ENCODE assay signal across 8 cellular contexts in genomic region chr16:83952940-83953795, GRCh38. TPM values are rescaled to one million over a fixed set of nuclear protein-coding genes. Genes with fewer than 3 reads are reported as not detected.
A peak's percentile ranks its signal among the peaks of the same experiment; 100 is the strongest.
DNase-seq lines count a peak whose midpoint lies in the region; ATAC-seq and TF ChIP-seq lines count a peak whose summit lies in the region.

TSS of gene OSGIN1 (plus strand) at chr16:83953240. CDS start at chr16:83957672, 4,432 bp downstream.

- H3K27ac ChIP-seq in fibroblast of lung (ENCODE audit: insufficient read depth, low read length): peak within 1 kb of the TSS; percentile 85
- H3K27ac ChIP-seq in naive thymus-derived CD4-positive, alpha-beta T cell (ENCODE audit: low read depth, low read length): no peak within 1 kb of the TSS

- peaks cover 4% of the 10 kb centered on the region for H3K79me2 ChIP-seq in fibroblast of lung (ENCODE audit: control insufficient read depth, insufficient read depth, low read length)

- H3K4me3 ChIP-seq in fibroblast of lung (replicated peaks in 1 of 4; ENCODE audit: control extremely low read depth in 1 of 4, insufficient read depth in 1 of 4, low read depth in 3 of 4, low read length in 4 of 4): peak within 1 kb of the TSS; percentile 67 to 83 (median 76)
- no peak within 1 kb of the TSS for H3K4me3 ChIP-seq in naive thymus-derived CD4-positive, alpha-beta T cell (ENCODE audit: low read length)

- H3K9me3 ChIP-seq in fibroblast of lung (ENCODE audit: control insufficient read depth, insufficient read depth, low read depth, low read length): no peaks in the 10 kb centered on the region
- no peaks in the 10 kb centered on the region for H3K9me3 ChIP-seq in naive thymus-derived CD4-positive, alpha-beta T cell (ENCODE audit: control insufficient read depth in 2 of 3, low read length in 3 of 3)

- H3K4me1 Mint-ChIP-seq in activated T-cell treated with anti-CD3 and anti-CD28 coated beads, Interleukin-2, amount 50 U/mL, for 72 hours (ENCODE audit: low read depth): peaks cover 16% of the 10 kb centered on the region
- peaks cover 0 to 12% (median 9%) of the 10 kb centered on the region in 7 donors for H3K4me1 Mint-ChIP-seq in naive thymus-derived CD4-positive, alpha-beta T cell

- intact Hi-C loops in naive thymus-derived CD4-positive, alpha-beta T cell (cut with micrococcal nuclease): loop anchor here (2.0 to 10.0 kb wide), 3 partner anchors 112 to 234 kb away; partner anchors contain the start of gene TAF1C (in 1 of the 2)

- peak; percentile 89 for ATAC-seq in GM21381 (IDR thresholded peaks at IDR 0.05; ENCODE audit: unreplicated experiment)
- peak; percentile 90 to 94 for ATAC-seq in activated T-cell treated with anti-CD3 and anti-CD28 coated beads, Interleukin-2, amount 50 U/mL, for 72 hours (replicated peaks in 1 of 2)
- ATAC-seq in naive thymus-derived CD4-positive, alpha-beta T cell: peak; percentile 84
- ATAC-seq in stimulated activated naive CD8-positive, alpha-beta T cell treated with anti-CD3 and anti-CD28 coated beads, Interleukin-15, Interleukin-2, amounts not matched to agents 100 U/mL and 50 U/mL, for 24 hours: peak; percentile 93

- H3K36me3 Mint-ChIP-seq in activated T-cell treated with anti-CD3 and anti-CD28 coated beads, Interleukin-2, amount 50 U/mL, for 72 hours (ENCODE audit: insufficient read depth in 2 of 2): no peaks in the 10 kb centered on the region
- H3K36me3 Mint-ChIP-seq in naive thymus-derived CD4-positive, alpha-beta T cell: no peaks in the 10 kb centered on the region

- H3K27me3 Mint-ChIP-seq in activated T-cell treated with anti-CD3 and anti-CD28 coated beads, Interleukin-2, amount 50 U/mL, for 72 hours (ENCODE audit: low read depth): peaks cover 12% of the 10 kb centered on the region
- peaks cover 7 to 36% (median 17%) of the 10 kb centered on the region in 5 donors for H3K27me3 Mint-ChIP-seq in naive thymus-derived CD4-positive, alpha-beta T cell

- no peaks in the 10 kb centered on the region for H4K20me1 ChIP-seq in fibroblast of lung (ENCODE audit: control insufficient read depth, extremely low read depth, insufficient read depth, low read length)

- no peaks in the 10 kb centered on the region for H3K27me3 ChIP-seq in fibroblast of lung (ENCODE audit: control insufficient read depth, insufficient read depth, low read length)
- H3K27me3 ChIP-seq in naive thymus-derived CD4-positive, alpha-beta T cell (ENCODE audit: control insufficient read depth in 2 of 2, insufficient read depth in 2 of 2, low read length in 2 of 2): peaks cover 0 to 6% of the 10 kb centered on the region in 2 donors

- peak within 1 kb of the TSS; percentile 81 for H3K9ac ChIP-seq in fibroblast of lung (ENCODE audit: insufficient read depth, low read length)

- peak within 1 kb of the TSS; percentile 98 for H3K4me2 ChIP-seq in fibroblast of lung (ENCODE audit: extremely low read depth, insufficient read depth, low read length)

- H3K36me3 ChIP-seq in fibroblast of lung (ENCODE audit: control insufficient read depth, insufficient read depth, low read length): no peaks in the 10 kb centered on the region
- H3K36me3 ChIP-seq in naive thymus-derived CD4-positive, alpha-beta T cell (ENCODE audit: control insufficient read depth in 2 of 3, insufficient read depth in 3 of 3, low read length in 3 of 3): no peaks in the 10 kb centered on the region

- H3K27ac Mint-ChIP-seq in activated T-cell treated with anti-CD3 and anti-CD28 coated beads, Interleukin-2, amount 50 U/mL, for 72 hours: no peak within 1 kb of the TSS
- H3K27ac Mint-ChIP-seq in naive thymus-derived CD4-positive, alpha-beta T cell: peak within 1 kb of the TSS in 1 of 9 donors; percentile 63

- H3K4me3 Mint-ChIP-seq in activated T-cell treated with anti-CD3 and anti-CD28 coated beads, Interleukin-2, amount 50 U/mL, for 72 hours: peak within 1 kb of the TSS; percentile 81 to 84
- H3K4me3 Mint-ChIP-seq in naive thymus-derived CD4-positive, alpha-beta T cell: peak within 1 kb of the TSS in 9 of 10 donors; percentile 48 to 86 (median 66)

- no peaks in the 10 kb centered on the region for H3K9me3 Mint-ChIP-seq in activated T-cell treated with anti-CD3 and anti-CD28 coated beads, Interleukin-2, amount 50 U/mL, for 72 hours
- H3K9me3 Mint-ChIP-seq in naive thymus-derived CD4-positive, alpha-beta T cell: no peaks in the 10 kb centered on the region

- POLR2A ChIA-PET in naive thymus-derived CD4-positive, alpha-beta T cell (lab: Charles Lee): no interaction called here

- peak; percentile 70 for DNase-seq in COR-L47 (lab: John Stamatoyannopoulos, UW)
- peak in 74 of 76 experiments; percentile 15 to 88 (median 68) for DNase-seq in HUDEP-2 (lab: John Stamatoyannopoulos, UW; ENCODE audit: unreplicated experiment in 76 of 76)
- DNase-seq in activated T-cell treated with anti-CD3 and anti-CD28 coated beads, Interleukin-2, amount 50 U/mL, for 72 hours: peak; percentile 85
- DNase-seq in fibroblast of lung (ENCODE audit: low read depth in 2 of 2): peak; percentile 92 to 96
- DNase-seq in naive thymus-derived CD4-positive, alpha-beta T cell: peak in 4 of 9 donors; percentile 14 to 81 (median 28)
- DNase-seq in stimulated activated naive CD8-positive, alpha-beta T cell treated with anti-CD3 and anti-CD28 coated beads, Interleukin-15, Interleukin-2, amounts not matched to agents 100 U/mL and 50 U/mL, for 24 hours: peak; percentile 87

- no peak for TF ChIP-seq CTCF in fibroblast of lung (conservative IDR thresholded peaks at IDR 0.05 in 1 of 2, IDR thresholded peaks at IDR 0.05 in 1 of 2; ENCODE audit: low read depth in 1 of 2, low read length in 2 of 2)

- H2AFZ ChIP-seq in fibroblast of lung (ENCODE audit: low read length): peak within 1 kb of the TSS; percentile 56

- CTCF ChIA-PET in naive thymus-derived CD4-positive, alpha-beta T cell (lab: Charles Lee): interaction anchor here (0.6 kb wide), 1 partner anchor 219 kb away, joined by 3 read pairs; no protein-coding TSS in a partner anchor

- H3K4me1 ChIP-seq in fibroblast of lung (ENCODE audit: control insufficient read depth, extremely low read depth, insufficient read depth, low read length): peaks cover 18% of the 10 kb centered on the region
- H3K4me1 ChIP-seq in naive thymus-derived CD4-positive, alpha-beta T cell (ENCODE audit: control insufficient read depth in 2 of 2, insufficient read depth in 2 of 2, low read length in 2 of 2): peaks cover 0 to 14% of the 10 kb centered on the region in 2 donors

TF ChIP-seq in PFSK-1, 5 proteins besides CTCF, POLR2A, EP300 and RAD21:
- TF ChIP-seq SIN3A (IDR thresholded peaks at IDR 0.05; ENCODE audit: borderline replicate concordance, insufficient read depth, low read length) (peak; percentile 92; the same call in 1 of the 2 replicates), REST (IDR thresholded peaks at IDR 0.05; ENCODE audit: insufficient read depth in 1 of 2, low read depth in 2 of 2, low read length in 2 of 2) (no peak), POLR2AphosphoS5 (IDR thresholded peaks at IDR 0.05; ENCODE audit: low read depth, low read length) (peak; percentile 96), FOXP2 (optimal IDR thresholded peaks at IDR 0.05; ENCODE audit: borderline replicate concordance, extremely low read depth, extremely low read length, insufficient read depth) (peak; percentile 14), TAF1 (IDR thresholded peaks at IDR 0.05; ENCODE audit: borderline replicate concordance, insufficient read depth, low read length) (no peak)

RNA-seq across cellular contexts. Expression of gene OSGIN1, which starts in this region (rescaled TPM):
- 135 TPM for polyA plus RNA-seq in PFSK-1 (2012; ENCODE audit: insufficient read length, low read depth)
- 1 to 10 TPM in 1 of 2 donors, under 1 TPM in 1; 0.67 to 2.4 TPM for total RNA-seq in activated T-cell treated with anti-CD3 and anti-CD28 coated beads, Interleukin-2, amount 50 U/mL, for 72 hours
- 3.6 and 6.6 TPM in 2 replicates for total RNA-seq in fibroblast of lung
- polyA plus RNA-seq in fibroblast of lung: 2.1 and 5.5 TPM in 2 replicates
- polyA plus RNA-seq in fibroblast of lung (2012): 6.1 and 9.8 TPM in 2 replicates
- polyA minus RNA-seq in fibroblast of lung (ENCODE audit: low replicate concordance): 7.8 and 8.5 TPM in 2 replicates
- total RNA-seq in naive thymus-derived CD4-positive, alpha-beta T cell: 1 to 10 TPM in 3 of 5 experiments, under 1 TPM in 2; 0.34 to 8.4 (median 1.3) TPM
- under 1 TPM in 1 of 2 donors, not detected in 1; 0.59 TPM for polyA plus RNA-seq in naive thymus-derived CD4-positive, alpha-beta T cell
